Comparison of ENCODE assay signal across 21 cellular contexts in genomic region chr18:24922491-24922890, GRCh38.
DNase-seq lines count a peak whose midpoint lies in the region; ATAC-seq and TF ChIP-seq lines count a peak whose summit lies in the region.
"Had no signal": no experiment of that assay in that cellular context is flagged by ENCODE, and none has a peak within 500 bp of the region (broad histone marks: within the 10 kb centered on the region; RNA-seq: fewer than 3 reads in every experiment).

No MANE protein-coding gene starts in this region.

- H4K20me1 ChIP-seq in MM.1S (ENCODE audit: insufficient read depth, low read length) = no peaks in the 10 kb centered on the region
- H4K20me1 ChIP-seq: BLaER1 treated with 17β-estradiol and CSF1 and Interleukin-3, amounts not matched to agents 10 nM and 100 nM had no signal

- no peaks in the 10 kb centered on the region for H3K9me2 ChIP-seq in MM.1S (replicated peaks; ENCODE audit: insufficient read depth, low read length)

- no peaks in the 10 kb centered on the region for H3K9me3 ChIP-seq in MM.1S (replicated peaks; ENCODE audit: insufficient read depth, low read length)
- H3K9me3 ChIP-seq: adrenal gland; BLaER1 treated with 17β-estradiol and CSF1 and Interleukin-3, amounts not matched to agents 10 nM and 100 nM; HAP-1 had no signal

- no peaks in the 10 kb centered on the region for H3K36me3 ChIP-seq in MM.1S (replicated peaks; ENCODE audit: insufficient read depth, low read length)
- H3K36me3 ChIP-seq: adrenal gland; BLaER1 treated with 17β-estradiol and CSF1 and Interleukin-3, amounts not matched to agents 10 nM and 100 nM; HAP-1 had no signal

- peaks cover 17% of the 10 kb centered on the region for H3K4me1 ChIP-seq in MM.1S (ENCODE audit: low read length)
- H3K4me1 ChIP-seq: adrenal gland, HAP-1 had no signal

- no peaks in the 10 kb centered on the region for H3K79me2 ChIP-seq in MM.1S (ENCODE audit: low read length)

- no peak overlapping the region for H3K4me3 ChIP-seq in MM.1S (ENCODE audit: low read length)
- H3K4me3 ChIP-seq: adrenal gland; BLaER1 treated with 17β-estradiol and CSF1 and Interleukin-3, amounts not matched to agents 10 nM and 100 nM; HAP-1; SK-N-MC had no signal

- DNase-seq in MM.1S (peak; percentile 20), SIG-M5 treated with dmso at 0.1 percent for 504 hours (lab: John Stamatoyannopoulos, UW; ENCODE audit: unreplicated experiment) (no peak), putamen (ENCODE audit: low spot score) (no peak), T-helper 9 cell (no peak)
- no peak for DNase-seq in stimulated activated CD4-positive, alpha-beta T cell treated with anti-CD3 and anti-CD28 coated beads, Interleukin-12 subunit alpha, Interleukin-12 subunit beta, amount 100 ng/mL, for 4 hours
- DNase-seq: activated CD8-positive, alpha-beta T cell treated with anti-CD3 and anti-CD28 coated beads, Interleukin-2, amount 10 ng/mL, durations not matched to agents 7 days and 5 days; adrenal gland; effector CD4-positive, alpha-beta T cell; hippocampal formation; kidney glomerular epithelial cell; NCI-H1694; NCI-H510A; occipital lobe; OCI-M1; stimulated activated CD4-positive, alpha-beta T cell treated with anti-CD3 and anti-CD28 coated beads, Interleukin-2, amount 100 ng/mL, for 24 hours had no signal

- ATAC-seq in GM19351 (IDR thresholded peaks at IDR 0.05; ENCODE audit: unreplicated experiment) = peak; percentile 50
- peak; percentile 42 for ATAC-seq in HG02763 (IDR thresholded peaks at IDR 0.05; ENCODE audit: unreplicated experiment)
- ATAC-seq: activated CD8-positive, alpha-beta T cell treated with anti-CD3 and anti-CD28 coated beads, Interleukin-2, amount 10 ng/mL, durations not matched to agents 7 days and 5 days; sciatic nerve had no signal

- peak overlapping the region; percentile 32; the same call in 1 of the 2 replicates for H2AFZ ChIP-seq in MM.1S (ENCODE audit: low read length)

- H3K27ac ChIP-seq in MM.1S (ENCODE audit: low read length) = peak overlapping the region; percentile 6; the same call in 1 of the 2 replicates
- H3K27ac ChIP-seq: adrenal gland; BLaER1 treated with 17β-estradiol and CSF1 and Interleukin-3, amounts not matched to agents 10 nM and 100 nM; SK-N-MC had no signal

- no peaks in the 10 kb centered on the region for H3F3A ChIP-seq in MM.1S (ENCODE audit: insufficient read depth, low read length)

- TF ChIP-seq CTCF in MM.1S (IDR thresholded peaks at IDR 0.05; ENCODE audit: low read length) = no peak

- H3K27me3 ChIP-seq in MM.1S (replicated peaks; ENCODE audit: insufficient read depth, low read length) = no peaks in the 10 kb centered on the region
- H3K27me3 ChIP-seq: BLaER1 treated with 17β-estradiol and CSF1 and Interleukin-3, amounts not matched to agents 10 nM and 100 nM had no signal

- H3K4me2 ChIP-seq in MM.1S (ENCODE audit: low read depth, low read length) = peak overlapping the region; percentile 27; the same call in 1 of the 2 replicates

- no peak overlapping the region for H3K9ac ChIP-seq in MM.1S (ENCODE audit: low read length)
- H3K9ac ChIP-seq: BLaER1 treated with 17β-estradiol and CSF1 and Interleukin-3, amounts not matched to agents 10 nM and 100 nM had no signal
